Comparison of ENCODE assay signal across 1 cellular context in genomic region chr7:108570146-108570755, GRCh38.
TF ChIP-seq lines count a peak whose summit lies in the region.

No MANE protein-coding gene starts in this region.

TF ChIP-seq in endothelial cell of umbilical vein, 7 proteins besides CTCF, POLR2A, EP300 and RAD21 (continued from another document):
- TF ChIP-seq MAX (IDR thresholded peaks at IDR 0.05; ENCODE audit: insufficient read depth, insufficient read length) = no peak
- no peak for TF ChIP-seq GATA2 (IDR thresholded peaks at IDR 0.05; ENCODE audit: insufficient read depth, insufficient read length, low read depth, low read length)
- no peak for TF ChIP-seq EZH2 (IDR thresholded peaks at IDR 0.05; ENCODE audit: borderline replicate concordance, low read depth, low read length, severe bottlenecking)
- TF ChIP-seq POLR2AphosphoS5 (IDR thresholded peaks at IDR 0.05; ENCODE audit: insufficient read depth, low read depth, low read length) = no peak
- TF ChIP-seq MYC (IDR thresholded peaks at IDR 0.05; ENCODE audit: low read depth, low read length) = no peak
